In the genomic region with DNA sequence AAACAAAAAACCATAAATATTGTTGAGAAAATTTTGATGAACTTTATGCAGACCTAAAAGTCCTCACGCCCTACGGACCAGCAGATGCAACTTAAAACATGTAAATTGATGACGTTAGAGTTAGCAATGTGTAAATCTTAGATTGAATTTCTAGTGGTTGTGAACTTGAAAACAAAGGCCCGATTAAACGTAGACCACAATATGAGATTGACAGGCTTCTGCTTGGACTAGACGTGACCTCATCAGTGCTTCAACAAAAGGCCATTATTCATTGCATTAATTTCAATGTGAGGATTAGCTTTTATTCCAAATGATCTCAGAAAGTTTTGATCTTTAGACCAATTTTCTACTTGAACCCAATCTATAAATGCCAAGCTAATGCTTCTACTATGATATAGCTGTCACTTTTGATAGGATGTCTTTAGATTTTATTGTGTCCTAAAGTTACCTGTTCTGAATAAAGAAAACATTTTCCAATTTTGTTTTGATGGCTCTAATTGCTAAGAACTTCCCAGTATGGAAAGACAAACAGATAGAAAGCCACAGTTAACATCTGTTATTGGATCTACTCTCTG, we compare ENCODE assay signal across 19 cellular contexts.
"Had no signal": no experiment of that assay in that cellular context is flagged by ENCODE, and none has a peak within 500 bp of the region (broad histone marks: within the 10 kb centered on the region; RNA-seq: fewer than 3 reads in every experiment).

No MANE protein-coding gene starts in this region.

- H3K27me3 ChIP-seq: esophagus squamous epithelium, hepatocyte, stomach had no signal

- H3K4me1 ChIP-seq: left ventricle myocardium inferior, lower lobe of right lung, parathyroid adenoma, stomach had no signal

- H3K4me3 ChIP-seq: esophagus squamous epithelium, hepatocyte, left ventricle myocardium inferior, lower lobe of right lung, psoas muscle, stomach had no signal

- H3K4me2 ChIP-seq: hepatocyte had no signal

- H3K79me2 ChIP-seq: hepatocyte, parathyroid adenoma had no signal

- H3K9me3 ChIP-seq: esophagus squamous epithelium, left ventricle myocardium inferior, lower lobe of right lung, psoas muscle, stomach had no signal

- H3K9ac ChIP-seq: parathyroid adenoma had no signal

- H3K27ac ChIP-seq: esophagus squamous epithelium, hepatocyte, left ventricle myocardium inferior, lower lobe of right lung, parathyroid adenoma, psoas muscle, stomach had no signal

- DNase-seq: effector memory CD8-positive, alpha-beta T cell; esophagus squamous epithelium; foreskin fibroblast; kidney; left cardiac atrium; left ventricle myocardium inferior; lower lobe of right lung; mesendoderm; naive B cell; occipital lobe; psoas muscle; retina; small intestine; stimulated activated CD4-positive, alpha-beta T cell treated with anti-CD3 and anti-CD28 coated beads, Interleukin-12 subunit alpha, Interleukin-12 subunit beta, amount 100 ng/mL, for 4 hours; stimulated activated naive CD4-positive, alpha-beta T cell; stomach; trophoblast cell had no signal

- H3K36me3 ChIP-seq: esophagus squamous epithelium, left ventricle myocardium inferior, lower lobe of right lung, stomach had no signal

- H2AFZ ChIP-seq: hepatocyte, parathyroid adenoma had no signal
